Comparison of ENCODE assay signal across 9 cellular contexts in genomic region chr16:84532299-84532724, GRCh38. TPM values are rescaled to one million over a fixed set of nuclear protein-coding genes. Genes with fewer than 3 reads are reported as not detected.
DNase-seq lines count a peak whose midpoint lies in the region; ATAC-seq and TF ChIP-seq lines count a peak whose summit lies in the region.
"Had no signal": no experiment of that assay in that cellular context is flagged by ENCODE, and none has a peak within 500 bp of the region (broad histone marks: within the 10 kb centered on the region; RNA-seq: fewer than 3 reads in every experiment).

No MANE protein-coding gene starts in this region.

- H3K4me3 Mint-ChIP-seq in type B pancreatic cell, result peak overlapping the region; percentile 51
- H3K4me3 Mint-ChIP-seq: T-cell had no signal

- no peaks in the 10 kb centered on the region for H3K9me2 ChIP-seq in MM.1S (replicated peaks; ENCODE audit: insufficient read depth, low read length)

- peak; percentile 88 to 93 for DNase-seq in Kasumi-1 (lab: John Stamatoyannopoulos, UW)
- no peak for DNase-seq in colonic mucosa
- peak in 1 of 2 donors; percentile 55 for DNase-seq in left lung
- no peak for DNase-seq in type B pancreatic cell (ENCODE audit: extremely low spot score, unreplicated experiment)
- no peak for DNase-seq in activated CD4-positive, alpha-beta T cell treated with anti-CD3 and anti-CD28 coated beads, Interleukin-2, amount 50 U/mL, for 48 hours
- DNase-seq in activated CD4-positive, alpha-beta T cell treated with anti-CD3 and anti-CD28 coated beads for 1 hour, result no peak
- no peak for DNase-seq in MM.1S
- DNase-seq: T-cell had no signal

- ATAC-seq in left lung, result peak; percentile 78
- ATAC-seq in GM19395 (IDR thresholded peaks at IDR 0.05; ENCODE audit: unreplicated experiment), result no peak

- H3K4me1 ChIP-seq in colonic mucosa (no peaks in the 10 kb centered on the region), left lung (peaks cover 13 to 36% of the 10 kb centered on the region in 2 donors), MM.1S (ENCODE audit: low read length) (no peaks in the 10 kb centered on the region)

- peak overlapping the region; percentile 82 for H3K27ac Mint-ChIP-seq in type B pancreatic cell

- H3K9ac ChIP-seq in colonic mucosa (ENCODE audit: low read depth in 2 of 2, low read length in 2 of 2) (no peak overlapping the region), MM.1S (ENCODE audit: low read length) (no peak overlapping the region)

- no peaks in the 10 kb centered on the region for H3F3A ChIP-seq in MM.1S (ENCODE audit: insufficient read depth, low read length)

- no peaks in the 10 kb centered on the region for H4K20me1 ChIP-seq in MM.1S (ENCODE audit: insufficient read depth, low read length)

- H3K9me3 ChIP-seq in colonic mucosa (no peaks in the 10 kb centered on the region), left lung (peaks cover 0 to 6% of the 10 kb centered on the region in 2 donors), MM.1S (replicated peaks; ENCODE audit: insufficient read depth, low read length) (no peaks in the 10 kb centered on the region)

- no peak overlapping the region for H3K4me2 ChIP-seq in MM.1S (ENCODE audit: low read depth, low read length)

- H3K36me3 ChIP-seq in colonic mucosa (no peaks in the 10 kb centered on the region), left lung (no peaks in the 10 kb centered on the region), MM.1S (replicated peaks; ENCODE audit: insufficient read depth, low read length) (no peaks in the 10 kb centered on the region)

- no peaks in the 10 kb centered on the region for H3K27me3 ChIP-seq in colonic mucosa
- no peaks in the 10 kb centered on the region for H3K27me3 ChIP-seq in left lung
- H3K27me3 ChIP-seq in MM.1S (replicated peaks; ENCODE audit: insufficient read depth, low read length), result no peaks in the 10 kb centered on the region

- H3K4me1 Mint-ChIP-seq in type B pancreatic cell (ENCODE audit: unreplicated experiment), result peaks cover 41% of the 10 kb centered on the region

- H3K27me3 Mint-ChIP-seq in type B pancreatic cell, result no peaks in the 10 kb centered on the region
- H3K27me3 Mint-ChIP-seq: T-cell had no signal

- intact Hi-C loops in colonic mucosa (cut with DNase I), result no loop called here
- intact Hi-C loops in left lung (cut with DNase I), result no loop called here

- no peak overlapping the region for H2AFZ ChIP-seq in MM.1S (ENCODE audit: low read length)

- peaks cover 10% of the 10 kb centered on the region for H3K36me3 Mint-ChIP-seq in type B pancreatic cell

- TF ChIP-seq CTCF in colonic mucosa (IDR thresholded peaks at IDR 0.05) (no peak), left lung (IDR thresholded peaks at IDR 0.05) (no peak), type B pancreatic cell (conservative IDR thresholded peaks at IDR 0.05) (no peak), MM.1S (IDR thresholded peaks at IDR 0.05; ENCODE audit: low read length) (no peak)

- peaks cover 7% of the 10 kb centered on the region for H3K9me3 Mint-ChIP-seq in type B pancreatic cell

- H3K27ac ChIP-seq in colonic mucosa (peak overlapping the region; percentile 46), left lung (peak overlapping the region; percentile 28 to 74), MM.1S (ENCODE audit: low read length) (no peak overlapping the region)

- no peaks in the 10 kb centered on the region for H3K79me2 ChIP-seq in MM.1S (ENCODE audit: low read length)

- H3K4me3 ChIP-seq in colonic mucosa, result no peak overlapping the region
- H3K4me3 ChIP-seq in left lung, result no peak overlapping the region
- no peak overlapping the region for H3K4me3 ChIP-seq in MM.1S (ENCODE audit: low read length)

RNA-seq across cellular contexts. Expression of gene MEAK7, which starts 27.9 kb away (rescaled TPM):
- total RNA-seq in colonic mucosa (10 to 100 TPM; 17.0 to 23.4 TPM), left lung (10 to 100 TPM; 13.1 to 18.8 TPM), type B pancreatic cell (ENCODE audit: low replicate concordance) (28.5 and 30.3 TPM in 2 replicates)

Comparison
In these comparisons a context has a peak if more than half of its experiments do, and no peak if none do; other contexts are left out.
1. DNase-seq: peak in Kasumi-1 (2 of 2); none in colonic mucosa (single experiment), type B pancreatic cell (single experiment), activated CD4-positive, alpha-beta T cell treated with anti-CD3 and anti-CD28 coated beads, Interleukin-2, amount 50 U/mL, for 48 hours (0 of 2), activated CD4-positive, alpha-beta T cell treated with anti-CD3 and anti-CD28 coated beads for 1 hour (single experiment) and MM.1S (single experiment).